Comparison of ENCODE assay signal across 8 cellular contexts in genomic region chr11:82682003-82682751, GRCh38. TPM values are rescaled to one million over a fixed set of nuclear protein-coding genes. Genes with fewer than 3 reads are reported as not detected.
A peak's percentile ranks its signal among the peaks of the same experiment; 100 is the strongest.
DNase-seq lines count a peak whose midpoint lies in the region; ATAC-seq and TF ChIP-seq lines count a peak whose summit lies in the region.

No MANE protein-coding gene starts in this region.

- no peaks in the 10 kb centered on the region for H3K27me3 ChIP-seq in kidney epithelial cell (ENCODE audit: control insufficient read depth, insufficient read depth, low read length)
- H3K27me3 ChIP-seq in tibial nerve = no peaks in the 10 kb centered on the region

- TF ChIP-seq CTCF in kidney epithelial cell (IDR thresholded peaks at IDR 0.05; ENCODE audit: insufficient read depth, low read length, poor library complexity, severe bottlenecking) (peak; percentile 37), tibial nerve (IDR thresholded peaks at IDR 0.05) (peak in 4 of 5 experiments; percentile 43 to 64 (median 64))

- no peak overlapping the region for H3K4me3 ChIP-seq in kidney epithelial cell (ENCODE audit: low read depth, low read length)
- H3K4me3 ChIP-seq in tibial nerve = no peak overlapping the region

- WGBS in tibial nerve, 2 donors = 19 to 22% methylated on average over 6 of the region's 6 CpGs

- DNase-seq in DMS114 treated with DMSO at 0.1 percent for 48 hours (lab: John Stamatoyannopoulos, UW; ENCODE audit: unreplicated experiment) (peak; percentile 44), NCI-H748 (lab: John Stamatoyannopoulos, UW; ENCODE audit: unreplicated experiment) (peak; percentile 54), brain pericyte (ENCODE audit: low read depth, low spot score) (peak; percentile 11), kidney epithelial cell (ENCODE audit: low read depth) (peak; percentile 18), tibial nerve (ENCODE audit: low spot score in 2 of 2) (peak in 1 of 2 donors; percentile 21)

- H3K4me1 ChIP-seq in tibial nerve = no peaks in the 10 kb centered on the region

- TF ChIP-seq POLR2A in tibial nerve (IDR thresholded peaks at IDR 0.05) = no peak

- H3K27ac ChIP-seq in tibial nerve = no peak overlapping the region

- H3K36me3 ChIP-seq in kidney epithelial cell (ENCODE audit: control insufficient read depth, insufficient read depth, low read length) = no peaks in the 10 kb centered on the region
- no peaks in the 10 kb centered on the region for H3K36me3 ChIP-seq in tibial nerve

- ATAC-seq in GM19023 (IDR thresholded peaks at IDR 0.05; ENCODE audit: unreplicated experiment) (peak; percentile 74), HG03280 (IDR thresholded peaks at IDR 0.05; ENCODE audit: unreplicated experiment) (peak; percentile 74)
- no peak for ATAC-seq in activated CD4-positive, CD25-positive, alpha-beta regulatory T cell treated with anti-CD3 and anti-CD28 coated beads, Interleukin-2, amount 50 U/mL, for 24 hours

- peaks cover 0 to 6% (median 0%) of the 10 kb centered on the region in 4 donors for H3K9me3 ChIP-seq in tibial nerve

- TF ChIP-seq EP300 in tibial nerve (IDR thresholded peaks at IDR 0.05) = no peak

RNA-seq across cellular contexts. Expression of gene FAM181B, which starts 51.5 kb away (rescaled TPM):
- 0.38 and 0.48 TPM in 2 replicates for total RNA-seq in kidney epithelial cell
- total RNA-seq in tibial nerve = 1 to 10 TPM; 1.5 to 3.6 (median 2.4) TPM

Comparison
In these comparisons a context has a peak if more than half of its experiments do, and no peak if none do; other contexts are left out.
1. ATAC-seq: peak in GM19023 (single experiment) and HG03280 (single experiment); none in activated CD4-positive, CD25-positive, alpha-beta regulatory T cell treated with anti-CD3 and anti-CD28 coated beads, Interleukin-2, amount 50 U/mL, for 24 hours (0 of 2).